Comparison of ENCODE assay signal across 2 cellular contexts in genomic region chr9:133558191-133559126, GRCh38.
TF ChIP-seq lines count a peak whose summit lies in the region.

No MANE protein-coding gene starts in this region.

TF ChIP-seq in HCT116, 20 proteins besides CTCF, POLR2A, EP300 and RAD21 (continued from another document):
- TF ChIP-seq ZBTB33 (IDR thresholded peaks at IDR 0.05; ENCODE audit: extremely low read depth, insufficient replicate concordance, low read length), result no peak
- no peak; the same call in 1 of the 2 replicates for TF ChIP-seq SP1 (IDR thresholded peaks at IDR 0.05; ENCODE audit: low read depth)
- TF ChIP-seq ZNF274 (IDR thresholded peaks at IDR 0.05; ENCODE audit: low read depth, low read length), result no peak
- peak; percentile 87 for TF ChIP-seq YY1 (IDR thresholded peaks at IDR 0.05; ENCODE audit: extremely low read depth, insufficient replicate concordance, low read depth, low read length)
- 0 out of 2 replicates have a peak, but pooled peaks have one; percentile 23 for TF ChIP-seq POLR2AphosphoS5 (IDR thresholded peaks at IDR 0.05; ENCODE audit: low read depth, low read length)
- TF ChIP-seq ELF1 (IDR thresholded peaks at IDR 0.05; ENCODE audit: borderline replicate concordance, low read depth), result no peak
- TF ChIP-seq EGR1 (IDR thresholded peaks at IDR 0.05; ENCODE audit: low read depth), result no peak
- TF ChIP-seq TCF7L2 (IDR thresholded peaks at IDR 0.05; ENCODE audit: borderline replicate concordance, extremely low read depth, insufficient read depth, insufficient read length), result peak; percentile 95
- TF ChIP-seq JUND (IDR thresholded peaks at IDR 0.05), result peak; percentile 76
- TF ChIP-seq EZH2phosphoT487 (IDR thresholded peaks at IDR 0.05; ENCODE audit: borderline replicate concordance), result no peak
- no peak for TF ChIP-seq SIN3A (IDR thresholded peaks at IDR 0.05; ENCODE audit: low read depth)
- TF ChIP-seq ATF3 (IDR thresholded peaks at IDR 0.05), result no peak
- TF ChIP-seq EZH2 (IDR thresholded peaks at IDR 0.05), result no peak
- TF ChIP-seq MAX (IDR thresholded peaks at IDR 0.05), result peak; percentile 70
- TF ChIP-seq ZFX (IDR thresholded peaks at IDR 0.05), result no peak
- TF ChIP-seq FOSL1 (IDR thresholded peaks at IDR 0.05; ENCODE audit: low read depth), result peak; percentile 95

TF ChIP-seq in SK-N-SH treated with all-trans-retinoic acid at 6 μM for 48 hours, 23 proteins besides CTCF, POLR2A, EP300 and RAD21 (continued from another document):
- TF ChIP-seq CREB5 (CRISPR knock-in tag; IDR thresholded peaks at IDR 0.05; ENCODE audit: low read depth) (no peak), OSR1 (CRISPR knock-in tag; IDR thresholded peaks at IDR 0.05) (no peak), ESRRG (CRISPR knock-in tag; IDR thresholded peaks at IDR 0.05) (no peak), ZC3H10 (CRISPR knock-in tag; IDR thresholded peaks at IDR 0.05) (no peak), ZNF8 (CRISPR knock-in tag; IDR thresholded peaks at IDR 0.05) (no peak), GLIS3 (CRISPR knock-in tag; IDR thresholded peaks at IDR 0.05) (no peak), POU6F1 (CRISPR knock-in tag; IDR thresholded peaks at IDR 0.05; ENCODE audit: borderline replicate concordance, low read depth) (no peak)
